8 cellular contexts compared by ENCODE assay signal in genomic region chr11:95789506-95790122, GRCh38. TPM values are rescaled to one million over a fixed set of nuclear protein-coding genes. Genes with fewer than 3 reads are reported as not detected.
DNase-seq lines count a peak whose midpoint lies in the region; ATAC-seq, FAIRE-seq and TF ChIP-seq lines count a peak whose summit lies in the region.

Gene FAM76B (minus strand): TSS chr11:95789782. CDS start chr11:95789478, 304 bp downstream.

- intact Hi-C loops in Right ventricle myocardium superior (cut with DNase I), result no loop called here
- intact Hi-C loops in pancreas (cut with DNase I), result no loop called here
- intact Hi-C loops in tibial artery (cut with DNase I; ENCODE audit: low total_unique reads), result no loop called here

- H3K9me3 Mint-ChIP-seq in activated naive CD8-positive, alpha-beta T cell treated with anti-CD3 and anti-CD28 coated beads, Interleukin-2, amount 50 U/mL, for 24 hours, result no peaks in the 10 kb centered on the region

- H3K36me3 ChIP-seq in pancreas (peaks cover 0 to 14% (median 8%) of the 10 kb centered on the region in 3 donors), tibial artery (peaks cover 23 to 28% (median 28%) of the 10 kb centered on the region in 3 donors)

- H3K27ac ChIP-seq in pancreas (peak within 1 kb of the TSS; percentile 98 to 100 (median 100)), tibial artery (peak within 1 kb of the TSS; percentile 99)

- peak within 1 kb of the TSS; percentile 100 for H3K27ac Mint-ChIP-seq in activated naive CD8-positive, alpha-beta T cell treated with anti-CD3 and anti-CD28 coated beads, Interleukin-2, amount 50 U/mL, for 24 hours

- peak; percentile 86 for FAIRE-seq in pancreas (lab: Jason Lieb, UNC)

- no peaks in the 10 kb centered on the region for H3K9me3 ChIP-seq in pancreas
- H3K9me3 ChIP-seq in tibial artery, result no peaks in the 10 kb centered on the region

- H3K4me1 ChIP-seq in pancreas, result peaks cover 0 to 24% (median 15%) of the 10 kb centered on the region in 3 donors
- H3K4me1 ChIP-seq in tibial artery, result peaks cover 0 to 29% (median 19%) of the 10 kb centered on the region in 4 donors

- H3K4me1 Mint-ChIP-seq in activated naive CD8-positive, alpha-beta T cell treated with anti-CD3 and anti-CD28 coated beads, Interleukin-2, amount 50 U/mL, for 24 hours, result peaks cover 55% of the 10 kb centered on the region

- H3K36me3 Mint-ChIP-seq in activated naive CD8-positive, alpha-beta T cell treated with anti-CD3 and anti-CD28 coated beads, Interleukin-2, amount 50 U/mL, for 24 hours (ENCODE audit: low read depth), result peaks cover 53% of the 10 kb centered on the region

- WGBS in pancreas, 2 donors, result 1% methylated on average over 61 to 62 of the region's 62 CpGs

- no peak for TF ChIP-seq CTCF in GM12865 (IDR thresholded peaks at IDR 0.05; ENCODE audit: insufficient read depth, low read depth, low read length, missing control alignments)
- no peak for TF ChIP-seq CTCF in pancreas (IDR thresholded peaks at IDR 0.05)
- no peak for TF ChIP-seq CTCF in tibial artery (IDR thresholded peaks at IDR 0.05)

- H3K4me3 ChIP-seq in GM12865 (ENCODE audit: low read depth, low read length) (peak within 1 kb of the TSS; percentile 88), pancreas (peak within 1 kb of the TSS; percentile 81 to 94 (median 90)), tibial artery (peak within 1 kb of the TSS; percentile 94 to 97)

- DNase-seq in GM12865 (ENCODE audit: low read depth) (peak; percentile 99), NCI-H1417 treated with DMSO at 0.1 percent for 48 hours (lab: John Stamatoyannopoulos, UW) (peak; percentile 95), SW480 (ENCODE audit: low spot score) (peak; percentile 99), Right ventricle myocardium superior (peak; percentile 97), pancreas (peak; percentile 91 to 97 (median 96)), tibial artery (peak; percentile 97 to 99)
- DNase-seq in activated naive CD8-positive, alpha-beta T cell treated with anti-CD3 and anti-CD28 coated beads, Interleukin-2, amount 50 U/mL, for 24 hours, result peak; percentile 93

- no peaks in the 10 kb centered on the region for H3K27me3 Mint-ChIP-seq in activated naive CD8-positive, alpha-beta T cell treated with anti-CD3 and anti-CD28 coated beads, Interleukin-2, amount 50 U/mL, for 24 hours

- H3K27me3 ChIP-seq in pancreas (no peaks in the 10 kb centered on the region), tibial artery (no peaks in the 10 kb centered on the region)

- H3K4me3 Mint-ChIP-seq in activated naive CD8-positive, alpha-beta T cell treated with anti-CD3 and anti-CD28 coated beads, Interleukin-2, amount 50 U/mL, for 24 hours, result peak within 1 kb of the TSS; percentile 98

- ATAC-seq in HG02763 (IDR thresholded peaks at IDR 0.05; ENCODE audit: unreplicated experiment) (peak; percentile 75), Right ventricle myocardium superior (ENCODE audit: poor library complexity) (peak; percentile 96), pancreas (peak; percentile 88 to 94 (median 91))
- peak; percentile 84 for ATAC-seq in activated naive CD8-positive, alpha-beta T cell treated with anti-CD3 and anti-CD28 coated beads, Interleukin-2, amount 50 U/mL, for 24 hours

RNA-seq across cellular contexts. Expression of gene FAM76B, which starts in this region (rescaled TPM):
- total RNA-seq in Right ventricle myocardium superior (4.7 TPM), pancreas (10 to 100 TPM in 3 of 6 donors, 1 to 10 TPM in 3; 7.1 to 13.9 (median 9.3) TPM)
- 10 to 100 TPM in 1 of 2 donors, 1 to 10 TPM in 1; 7.5 to 16.7 TPM for polyA plus RNA-seq in pancreas

Comparison
In these comparisons a context has a peak if more than half of its experiments do, and no peak if none do; other contexts are left out.
1. Peak in every context shown above with its lines: DNase-seq, ATAC-seq, H3K4me3 ChIP-seq and H3K27ac ChIP-seq.